ENCODE assay signal across 1 cellular context in genomic region chr10:122113161-122113944, GRCh38.
A peak's percentile ranks its signal among the peaks of the same experiment; 100 is the strongest.
TF ChIP-seq lines count a peak whose summit lies in the region.

No MANE protein-coding gene starts in this region.

TF ChIP-seq in HEK293, 187 proteins besides CTCF, POLR2A, EP300 and RAD21 (continued from another document):
- TF ChIP-seq ZBTB21 (tag by site-specific recombination; IDR thresholded peaks at IDR 0.05) (no peak), SP3 (tag by site-specific recombination; IDR thresholded peaks at IDR 0.05) (peak; percentile 27; the same call in 1 of the 2 replicates), TRIM28 (IDR thresholded peaks at IDR 0.05; ENCODE audit: borderline replicate concordance, low read length) (no peak), SCRT1 (tag by site-specific recombination; IDR thresholded peaks at IDR 0.05; ENCODE audit: borderline replicate concordance) (no peak), ZBTB26 (tag by site-specific recombination; optimal IDR thresholded peaks at IDR 0.05) (peak; percentile 78), HOXC10 (CRISPR knock-in tag; IDR thresholded peaks at IDR 0.05) (no peak), BCL6B (tag by site-specific recombination; IDR thresholded peaks at IDR 0.05) (no peak), ZNF473 (tag by site-specific recombination; IDR thresholded peaks at IDR 0.05) (no peak), KLF7 (tag by site-specific recombination; IDR thresholded peaks at IDR 0.05; ENCODE audit: borderline replicate concordance) (no peak), ZNF341 (tag by site-specific recombination; IDR thresholded peaks at IDR 0.05; ENCODE audit: low read depth) (peak; percentile 28), TCF7L2 (IDR thresholded peaks at IDR 0.05; ENCODE audit: borderline replicate concordance, low read depth, low read length) (no peak), ZNF18 (tag by site-specific recombination; IDR thresholded peaks at IDR 0.05) (0 out of 2 replicates have a peak, but pooled peaks have one; percentile 17), ZNF670 (tag by site-specific recombination; IDR thresholded peaks at IDR 0.05; ENCODE audit: low read depth) (no peak), GLIS2 (tag by site-specific recombination; IDR thresholded peaks at IDR 0.05) (peak; percentile 90), KLF1 (tag by site-specific recombination; IDR thresholded peaks at IDR 0.05) (no peak; the same call in 1 of the 2 replicates), RBAK (tag by site-specific recombination; IDR thresholded peaks at IDR 0.05) (no peak), REPIN1 (tag by site-specific recombination; IDR thresholded peaks at IDR 0.05; ENCODE audit: low read depth) (no peak), ZNF114 (tag by site-specific recombination; IDR thresholded peaks at IDR 0.05) (no peak), ZSCAN30 (tag by site-specific recombination; IDR thresholded peaks at IDR 0.05) (0 out of 2 replicates have a peak, but pooled peaks have one; percentile 27), FEZF1 (tag by site-specific recombination; IDR thresholded peaks at IDR 0.05) (peak; percentile 99), HOXA7 (CRISPR knock-in tag; IDR thresholded peaks at IDR 0.05; ENCODE audit: borderline replicate concordance) (no peak), ZBTB48 (tag by site-specific recombination; IDR thresholded peaks at IDR 0.05) (peak; percentile 80), ZNF37A (tag by site-specific recombination; IDR thresholded peaks at IDR 0.05) (no peak), ZFP3 (tag by site-specific recombination; IDR thresholded peaks at IDR 0.05; ENCODE audit: low read depth) (no peak), KLF16 (tag by site-specific recombination; IDR thresholded peaks at IDR 0.05) (0 out of 2 replicates have a peak, but pooled peaks have one; percentile 25), ZNF596 (tag by site-specific recombination; IDR thresholded peaks at IDR 0.05) (no peak), ZBTB17 (tag by site-specific recombination; IDR thresholded peaks at IDR 0.05) (peak; percentile 87), SCRT2 (tag by site-specific recombination; IDR thresholded peaks at IDR 0.05) (no peak), ZNF585B (tag by site-specific recombination; IDR thresholded peaks at IDR 0.05) (no peak), ZNF140 (tag by site-specific recombination; IDR thresholded peaks at IDR 0.05) (no peak), ZNF521 (tag by site-specific recombination; IDR thresholded peaks at IDR 0.05) (no peak), ZNF747 (tag by site-specific recombination; IDR thresholded peaks at IDR 0.05) (no peak), KLF9 (tag by site-specific recombination; IDR thresholded peaks at IDR 0.05; ENCODE audit: low read depth) (peak; percentile 17), ZNF148 (tag by site-specific recombination; IDR thresholded peaks at IDR 0.05; ENCODE audit: borderline replicate concordance) (no peak), ZNF138 (tag by site-specific recombination; IDR thresholded peaks at IDR 0.05; ENCODE audit: borderline replicate concordance) (no peak), SP2 (tag by site-specific recombination; IDR thresholded peaks at IDR 0.05) (no peak), ZNF785 (tag by site-specific recombination; IDR thresholded peaks at IDR 0.05) (0 out of 2 replicates have a peak, but pooled peaks have one; percentile 67), ZNF548 (tag by site-specific recombination; IDR thresholded peaks at IDR 0.05) (no peak), ZNF660 (tag by site-specific recombination; IDR thresholded peaks at IDR 0.05) (no peak), ZNF571 (tag by site-specific recombination; IDR thresholded peaks at IDR 0.05) (no peak), PRDM1 (tag by site-specific recombination; IDR thresholded peaks at IDR 0.05) (no peak), ZNF792 (tag by site-specific recombination; IDR thresholded peaks at IDR 0.05) (no peak), ZNF621 (tag by site-specific recombination; IDR thresholded peaks at IDR 0.05) (no peak), SP7 (tag by site-specific recombination; IDR thresholded peaks at IDR 0.05) (peak; percentile 51; the same call in 1 of the 2 replicates), ZNF624 (tag by site-specific recombination; IDR thresholded peaks at IDR 0.05) (no peak), ZNF629 (tag by site-specific recombination; IDR thresholded peaks at IDR 0.05) (peak; percentile 66), ZNF398 (tag by site-specific recombination; IDR thresholded peaks at IDR 0.05) (0 out of 2 replicates have a peak, but pooled peaks have one; percentile 14), ZBTB8A (tag by site-specific recombination; IDR thresholded peaks at IDR 0.05) (peak; percentile 72), ZNF777 (tag by site-specific recombination; IDR thresholded peaks at IDR 0.05; ENCODE audit: borderline replicate concordance) (peak; percentile 81; the same call in 1 of the 2 replicates), KLF10 (tag by site-specific recombination; IDR thresholded peaks at IDR 0.05) (no peak), ZNF555 (tag by site-specific recombination; conservative IDR thresholded peaks at IDR 0.05) (no peak), GLIS1 (tag by site-specific recombination; IDR thresholded peaks at IDR 0.05) (0 out of 2 replicates have a peak, but pooled peaks have one; percentile 8), ZNF266 (tag by site-specific recombination; IDR thresholded peaks at IDR 0.05; ENCODE audit: low read depth) (no peak), ZNF530 (tag by site-specific recombination; IDR thresholded peaks at IDR 0.05; ENCODE audit: low read depth) (no peak), ZNF221 (tag by site-specific recombination; IDR thresholded peaks at IDR 0.05; ENCODE audit: borderline replicate concordance) (no peak), ZIC2 (tag by site-specific recombination; IDR thresholded peaks at IDR 0.05) (peak; percentile 84)
- TF ChIP-seq, protein P1, sequence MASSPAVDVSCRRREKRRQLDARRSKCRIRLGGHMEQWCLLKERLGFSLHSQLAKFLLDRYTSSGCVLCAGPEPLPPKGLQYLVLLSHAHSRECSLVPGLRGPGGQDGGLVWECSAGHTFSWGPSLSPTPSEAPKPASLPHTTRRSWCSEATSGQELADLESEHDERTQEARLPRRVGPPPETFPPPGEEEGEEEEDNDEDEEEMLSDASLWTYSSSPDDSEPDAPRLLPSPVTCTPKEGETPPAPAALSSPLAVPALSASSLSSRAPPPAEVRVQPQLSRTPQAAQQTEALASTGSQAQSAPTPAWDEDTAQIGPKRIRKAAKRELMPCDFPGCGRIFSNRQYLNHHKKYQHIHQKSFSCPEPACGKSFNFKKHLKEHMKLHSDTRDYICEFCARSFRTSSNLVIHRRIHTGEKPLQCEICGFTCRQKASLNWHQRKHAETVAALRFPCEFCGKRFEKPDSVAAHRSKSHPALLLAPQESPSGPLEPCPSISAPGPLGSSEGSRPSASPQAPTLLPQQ (tag by site-specific recombination; IDR thresholded peaks at IDR 0.05): peak; percentile 60; the same call in 1 of the 2 replicates
- TF ChIP-seq, protein P2, sequence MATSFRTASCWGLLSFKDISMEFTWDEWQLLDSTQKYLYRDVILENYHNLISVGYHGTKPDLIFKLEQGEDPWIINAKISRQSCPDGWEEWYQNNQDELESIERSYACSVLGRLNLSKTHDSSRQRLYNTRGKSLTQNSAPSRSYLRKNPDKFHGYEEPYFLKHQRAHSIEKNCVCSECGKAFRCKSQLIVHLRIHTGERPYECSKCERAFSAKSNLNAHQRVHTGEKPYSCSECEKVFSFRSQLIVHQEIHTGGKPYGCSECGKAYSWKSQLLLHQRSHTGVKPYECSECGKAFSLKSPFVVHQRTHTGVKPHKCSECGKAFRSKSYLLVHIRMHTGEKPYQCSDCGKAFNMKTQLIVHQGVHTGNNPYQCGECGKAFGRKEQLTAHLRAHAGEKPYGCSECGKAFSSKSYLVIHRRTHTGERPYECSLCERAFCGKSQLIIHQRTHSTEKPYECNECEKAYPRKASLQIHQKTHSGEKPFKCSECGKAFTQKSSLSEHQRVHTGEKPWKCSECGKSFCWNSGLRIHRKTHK (tag by site-specific recombination; IDR thresholded peaks at IDR 0.05): no peak
- TF ChIP-seq, protein P3, sequence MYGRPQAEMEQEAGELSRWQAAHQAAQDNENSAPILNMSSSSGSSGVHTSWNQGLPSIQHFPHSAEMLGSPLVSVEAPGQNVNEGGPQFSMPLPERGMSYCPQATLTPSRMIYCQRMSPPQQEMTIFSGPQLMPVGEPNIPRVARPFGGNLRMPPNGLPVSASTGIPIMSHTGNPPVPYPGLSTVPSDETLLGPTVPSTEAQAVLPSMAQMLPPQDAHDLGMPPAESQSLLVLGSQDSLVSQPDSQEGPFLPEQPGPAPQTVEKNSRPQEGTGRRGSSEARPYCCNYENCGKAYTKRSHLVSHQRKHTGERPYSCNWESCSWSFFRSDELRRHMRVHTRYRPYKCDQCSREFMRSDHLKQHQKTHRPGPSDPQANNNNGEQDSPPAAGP (tag by site-specific recombination; IDR thresholded peaks at IDR 0.05): peak; percentile 21
